Comparison of ENCODE assay signal across 10 cellular contexts in the genomic region with DNA sequence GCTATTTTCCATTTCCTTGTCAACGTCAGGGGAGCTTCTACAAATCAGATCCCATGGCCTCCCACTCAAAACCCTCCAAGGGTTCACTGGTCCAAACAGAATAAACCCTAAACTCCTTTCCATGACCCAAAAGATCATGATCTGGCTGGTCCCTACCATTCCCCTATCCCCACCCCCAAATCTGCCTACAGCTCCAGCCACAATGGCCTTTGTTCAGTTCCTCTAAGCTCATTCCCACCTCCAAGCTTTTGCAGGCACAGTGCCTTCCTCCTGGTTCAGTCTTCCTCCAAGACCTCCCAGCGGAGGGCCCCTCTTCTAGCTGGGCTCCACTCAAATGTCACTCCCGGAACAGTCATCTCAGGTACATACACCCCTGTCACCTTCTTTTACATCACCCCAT. TPM values are rescaled to one million over a fixed set of nuclear protein-coding genes. Genes with fewer than 3 reads are reported as not detected.
DNase-seq lines count a peak whose midpoint lies in the region; ATAC-seq, FAIRE-seq and TF ChIP-seq lines count a peak whose summit lies in the region.
"Had no signal": no experiment of that assay in that cellular context is flagged by ENCODE, and none has a peak within 500 bp of the region (broad histone marks: within the 10 kb centered on the region; RNA-seq: fewer than 3 reads in every experiment).

No MANE protein-coding gene starts in this region.

- H3K4me3 Mint-ChIP-seq in CD14-positive monocyte: peak overlapping the region; percentile 31 to 84

- no peaks in the 10 kb centered on the region for H3K9me3 ChIP-seq in NT2/D1 (ENCODE audit: insufficient read depth, low read length)
- no peaks in the 10 kb centered on the region for H3K9me3 ChIP-seq in pancreas

- peaks cover 22% of the 10 kb centered on the region for H3K4me1 Mint-ChIP-seq in CD14-positive monocyte

- no peak for DNase-seq in CD14-positive monocyte (ENCODE audit: low spot score)
- no peak for DNase-seq in NT2/D1 (ENCODE audit: low read depth, low spot score)
- DNase-seq in globus pallidus (ENCODE audit: low spot score): peak; percentile 80
- no peak for DNase-seq in pancreas
- DNase-seq in GF-D8 (lab: John Stamatoyannopoulos, UW): no peak
- no peak for DNase-seq in posterior cingulate gyrus
- DNase-seq in SIG-M5 (lab: John Stamatoyannopoulos, UW): no peak
- DNase-seq: NCI-H510A treated with DMSO at 0.1 percent for 48 hours had no signal

- H3K27ac Mint-ChIP-seq in CD14-positive monocyte: no peak overlapping the region

- H3K4me1 ChIP-seq in NT2/D1 (ENCODE audit: insufficient read depth, insufficient read length) (peaks cover 31% of the 10 kb centered on the region), pancreas (peaks cover 0 to 13% (median 6%) of the 10 kb centered on the region in 3 donors)

- ATAC-seq in pancreas (no peak), GM19455 (IDR thresholded peaks at IDR 0.05; ENCODE audit: unreplicated experiment) (no peak)

- H3K27me3 ChIP-seq in NT2/D1 (ENCODE audit: insufficient read depth, insufficient read length): peaks cover 16% of the 10 kb centered on the region
- H3K27me3 ChIP-seq in pancreas: no peaks in the 10 kb centered on the region

- TF ChIP-seq CTCF in CD14-positive monocyte (IDR thresholded peaks at IDR 0.05): no peak
- no peak for TF ChIP-seq CTCF in pancreas (IDR thresholded peaks at IDR 0.05)

- H3K36me3 ChIP-seq in NT2/D1 (ENCODE audit: insufficient read depth, insufficient read length, low read length) (peaks cover 22% of the 10 kb centered on the region), pancreas (no peaks in the 10 kb centered on the region)

- peak overlapping the region; percentile 94 for H3K9ac ChIP-seq in NT2/D1 (ENCODE audit: insufficient read length, low read depth)

- intact Hi-C loops in CD14-positive monocyte (cut with micrococcal nuclease) (loop anchor here in 1 of 2 donors (10.0 kb wide), 1 partner anchor 798 kb away; no protein-coding TSS in a partner anchor), pancreas (cut with DNase I) (loop anchor here (10.0 kb wide), 2 partner anchors 168 to 288 kb away; partner anchors contain the start of genes IQCK (in 2 of the 3) and KNOP1 (in 2 of the 3)), posterior cingulate gyrus (cut with DNase I) (loop anchor here (1.0 to 5.0 kb wide), 3 partner anchors 20 to 165 kb away; partner anchors contain the start of genes IQCK and KNOP1)

- no peak for FAIRE-seq in pancreas (lab: Jason Lieb, UNC)
- FAIRE-seq: TTC549 had no signal

- H3K9me3 Mint-ChIP-seq in CD14-positive monocyte: peaks cover 0 to 27% (median 7%) of the 10 kb centered on the region in 7 donors

- peak overlapping the region; percentile 85 for H3K4me3 ChIP-seq in NT2/D1 (ENCODE audit: insufficient read length, low read depth)
- peak overlapping the region in 2 of 4 donors; percentile 74 to 82 for H3K4me3 ChIP-seq in pancreas

- 67 to 82% methylated on average over 3 of the region's 3 CpGs for WGBS in pancreas, 2 donors

- peak overlapping the region in 3 of 4 donors; percentile 55 to 82 (median 76) for H3K27ac ChIP-seq in pancreas

- peaks cover 50 to 57% (median 55%) of the 10 kb centered on the region in 3 donors for H3K27me3 Mint-ChIP-seq in CD14-positive monocyte (ENCODE audit: low read depth in 3 of 3)

- peaks cover 5% of the 10 kb centered on the region in 2 donors for H3K36me3 Mint-ChIP-seq in CD14-positive monocyte

RNA-seq across cellular contexts. Expression of gene GPRC5B, which starts 2.0 kb away (rescaled TPM):
- polyA plus RNA-seq in CD14-positive monocyte (under 1 TPM in 1 of 2 donors, not detected in 1; 0.06 TPM), pancreas (10 to 100 TPM; 26.4 to 28.3 TPM)
- total RNA-seq in pancreas: 10 to 100 TPM; 20.0 to 95.5 (median 30.6) TPM

Comparison
In these comparisons a context has a peak if more than half of its experiments do, and no peak if none do; other contexts are left out.
1. RNA of gene GPRC5B, which starts 2.0 kb away (polyA plus RNA-seq): 26.4 to 28.3 TPM in pancreas; 0.06 TPM in CD14-positive monocyte; every median in the first group is over 10 times any median in the second.